13 cellular contexts compared by ENCODE assay signal in genomic region chr4:76666940-76667532, GRCh38.
A peak's percentile ranks its signal among the peaks of the same experiment; 100 is the strongest.
DNase-seq lines count a peak whose midpoint lies in the region; ATAC-seq and TF ChIP-seq lines count a peak whose summit lies in the region.
"Had no signal": no experiment of that assay in that cellular context is flagged by ENCODE, and none has a peak within 500 bp of the region (broad histone marks: within the 10 kb centered on the region; RNA-seq: fewer than 3 reads in every experiment).

No MANE protein-coding gene starts in this region.

- H3K9me3 Mint-ChIP-seq in activated naive CD4-positive, alpha-beta T cell treated with anti-CD3 and anti-CD28 coated beads, Interleukin-2, amount 10 ng/mL, durations not matched to agents 7 days and 5 days = no peaks in the 10 kb centered on the region

- no peak for DNase-seq in RWPE2 (ENCODE audit: low spot score)
- DNase-seq in stimulated activated CD8-positive, alpha-beta memory T cell treated with anti-CD3 and anti-CD28 coated beads, Interleukin-4, amount 100 ng/mL, for 48 hours = no peak
- no peak for DNase-seq in esophagus squamous epithelium (lab: John Stamatoyannopoulos, UW)
- no peak for DNase-seq in activated naive CD4-positive, alpha-beta T cell treated with anti-CD3 and anti-CD28 coated beads, Interleukin-2, amount 10 ng/mL, durations not matched to agents 7 days and 5 days
- DNase-seq in spleen = no peak
- DNase-seq: activated T-cell treated with anti-CD3 and anti-CD28 coated beads, Interleukin-2, amount 50 U/mL, for 48 hours; NCI-H1048; NCI-H510A treated with DMSO at 0.1 percent for 48 hours; SHP77 treated with DMSO at 0.1 percent for 48 hours had no signal

- H3K27ac ChIP-seq in RWPE2 (ENCODE audit: poor library complexity, severe bottlenecking) = peak overlapping the region; percentile 83
- peak overlapping the region; percentile 67 for H3K27ac ChIP-seq in muscle layer of duodenum (ENCODE audit: low read length)
- no peak overlapping the region for H3K27ac ChIP-seq in esophagus squamous epithelium
- H3K27ac ChIP-seq in spleen = no peak overlapping the region

- ATAC-seq in GM19452 (IDR thresholded peaks at IDR 0.05; ENCODE audit: unreplicated experiment) = peak; percentile 82
- ATAC-seq in HG02938 (IDR thresholded peaks at IDR 0.05; ENCODE audit: unreplicated experiment) = peak; percentile 77
- ATAC-seq in RWPE2 (ENCODE audit: low read depth) = no peak

- H3K4me1 ChIP-seq in RWPE2 (ENCODE audit: insufficient read depth, poor library complexity, severe bottlenecking) = peaks cover 36% of the 10 kb centered on the region
- H3K4me1 ChIP-seq in muscle layer of duodenum (ENCODE audit: control insufficient read depth in 1 of 2, insufficient read depth in 2 of 2, low read length in 2 of 2) = peaks cover 0 to 5% of the 10 kb centered on the region in 2 donors
- peaks cover 0 to 14% (median 3%) of the 10 kb centered on the region in 3 donors for H3K4me1 ChIP-seq in esophagus squamous epithelium
- H3K4me1 ChIP-seq in spleen = no peaks in the 10 kb centered on the region

- H3K4me3 ChIP-seq in RWPE2 (ENCODE audit: severe bottlenecking) (no peak overlapping the region), muscle layer of duodenum (ENCODE audit: low read depth in 1 of 2, low read length in 2 of 2) (no peak overlapping the region), esophagus squamous epithelium (no peak overlapping the region), spleen (no peak overlapping the region)

- TF ChIP-seq CTCF in RWPE2 (IDR thresholded peaks at IDR 0.05; ENCODE audit: poor library complexity, severe bottlenecking) (no peak), esophagus squamous epithelium (IDR thresholded peaks at IDR 0.05) (no peak), spleen (IDR thresholded peaks at IDR 0.05 in 8 of 11, conservative IDR thresholded peaks at IDR 0.05 in 3 of 11) (no peak)

- no peak overlapping the region for H3K27ac Mint-ChIP-seq in activated naive CD4-positive, alpha-beta T cell treated with anti-CD3 and anti-CD28 coated beads, Interleukin-2, amount 10 ng/mL, durations not matched to agents 7 days and 5 days

- no peak overlapping the region for H3K4me3 Mint-ChIP-seq in activated naive CD4-positive, alpha-beta T cell treated with anti-CD3 and anti-CD28 coated beads, Interleukin-2, amount 10 ng/mL, durations not matched to agents 7 days and 5 days
- H3K4me3 Mint-ChIP-seq: CD4-positive, CD25-positive, alpha-beta regulatory T cell had no signal

- H3K27me3 ChIP-seq in RWPE2 (ENCODE audit: insufficient read depth, poor library complexity, severe bottlenecking) (no peaks in the 10 kb centered on the region), muscle layer of duodenum (ENCODE audit: low read depth, low read length) (no peaks in the 10 kb centered on the region), esophagus squamous epithelium (no peaks in the 10 kb centered on the region), spleen (replicated peaks in 1 of 7) (no peaks in the 10 kb centered on the region)

- H3K36me3 Mint-ChIP-seq in activated naive CD4-positive, alpha-beta T cell treated with anti-CD3 and anti-CD28 coated beads, Interleukin-2, amount 10 ng/mL, durations not matched to agents 7 days and 5 days = no peaks in the 10 kb centered on the region
- H3K36me3 Mint-ChIP-seq: CD4-positive, CD25-positive, alpha-beta regulatory T cell had no signal

- H3K9me3 ChIP-seq in RWPE2 (ENCODE audit: severe bottlenecking) = no peaks in the 10 kb centered on the region
- no peaks in the 10 kb centered on the region for H3K9me3 ChIP-seq in muscle layer of duodenum (ENCODE audit: control insufficient read depth in 1 of 2, low read length in 2 of 2)
- H3K9me3 ChIP-seq in esophagus squamous epithelium = no peaks in the 10 kb centered on the region
- no peaks in the 10 kb centered on the region for H3K9me3 ChIP-seq in spleen

- H3K4me1 Mint-ChIP-seq in activated naive CD4-positive, alpha-beta T cell treated with anti-CD3 and anti-CD28 coated beads, Interleukin-2, amount 10 ng/mL, durations not matched to agents 7 days and 5 days = no peaks in the 10 kb centered on the region

- H3K36me3 ChIP-seq in RWPE2 (ENCODE audit: low read depth) (no peaks in the 10 kb centered on the region), muscle layer of duodenum (ENCODE audit: control insufficient read depth in 1 of 2, insufficient read depth in 2 of 2, low read length in 2 of 2) (no peaks in the 10 kb centered on the region), esophagus squamous epithelium (no peaks in the 10 kb centered on the region), spleen (no peaks in the 10 kb centered on the region)

- CTCF ChIA-PET in activated naive CD4-positive, alpha-beta T cell treated with anti-CD3 and anti-CD28 coated beads, Interleukin-2, amount 10 ng/mL, durations not matched to agents 7 days and 5 days (lab: Charles Lee) = no interaction called here

- 78% methylated on average over 5 of the region's 5 CpGs for WGBS in esophagus squamous epithelium, 2 donors
- WGBS in spleen, 5 donors = 66 to 90% (median 76%) methylated on average over 5 of the region's 5 CpGs

- peaks cover 6% of the 10 kb centered on the region for H3K27me3 Mint-ChIP-seq in activated naive CD4-positive, alpha-beta T cell treated with anti-CD3 and anti-CD28 coated beads, Interleukin-2, amount 10 ng/mL, durations not matched to agents 7 days and 5 days

- intact Hi-C loops in esophagus squamous epithelium (cut with DNase I) (no loop called here), spleen (cut with DNase I; ENCODE audit: low total_unique reads) (no loop called here)

- TF ChIP-seq POLR2A in esophagus squamous epithelium (IDR thresholded peaks at IDR 0.05) (no peak), spleen (IDR thresholded peaks at IDR 0.05) (no peak)

Comparison
In these comparisons a context has a peak if more than half of its experiments do, and no peak if none do; other contexts are left out.
1. H3K27ac ChIP-seq: peak in RWPE2 (single experiment) and muscle layer of duodenum (single experiment); none in esophagus squamous epithelium (0 of 4) and spleen (0 of 8).